In genomic region chr2:134919360-134920210, GRCh38 we compare ENCODE assay signal across 2 cellular contexts.
TF ChIP-seq lines count a peak whose summit lies in the region.

No MANE protein-coding gene starts in this region.

TF ChIP-seq in HCT116, 20 proteins besides CTCF, POLR2A, EP300 and RAD21 (continued from another document):
- TF ChIP-seq ZNF274 (IDR thresholded peaks at IDR 0.05; ENCODE audit: low read depth, low read length), result no peak
- TF ChIP-seq EGR1 (IDR thresholded peaks at IDR 0.05; ENCODE audit: low read depth), result no peak
- no peak for TF ChIP-seq SRF (IDR thresholded peaks at IDR 0.05; ENCODE audit: low read depth)

TF ChIP-seq in PFSK-1, 5 proteins besides CTCF, POLR2A, EP300 and RAD21 (continued from another document):
- TF ChIP-seq, protein P1, sequence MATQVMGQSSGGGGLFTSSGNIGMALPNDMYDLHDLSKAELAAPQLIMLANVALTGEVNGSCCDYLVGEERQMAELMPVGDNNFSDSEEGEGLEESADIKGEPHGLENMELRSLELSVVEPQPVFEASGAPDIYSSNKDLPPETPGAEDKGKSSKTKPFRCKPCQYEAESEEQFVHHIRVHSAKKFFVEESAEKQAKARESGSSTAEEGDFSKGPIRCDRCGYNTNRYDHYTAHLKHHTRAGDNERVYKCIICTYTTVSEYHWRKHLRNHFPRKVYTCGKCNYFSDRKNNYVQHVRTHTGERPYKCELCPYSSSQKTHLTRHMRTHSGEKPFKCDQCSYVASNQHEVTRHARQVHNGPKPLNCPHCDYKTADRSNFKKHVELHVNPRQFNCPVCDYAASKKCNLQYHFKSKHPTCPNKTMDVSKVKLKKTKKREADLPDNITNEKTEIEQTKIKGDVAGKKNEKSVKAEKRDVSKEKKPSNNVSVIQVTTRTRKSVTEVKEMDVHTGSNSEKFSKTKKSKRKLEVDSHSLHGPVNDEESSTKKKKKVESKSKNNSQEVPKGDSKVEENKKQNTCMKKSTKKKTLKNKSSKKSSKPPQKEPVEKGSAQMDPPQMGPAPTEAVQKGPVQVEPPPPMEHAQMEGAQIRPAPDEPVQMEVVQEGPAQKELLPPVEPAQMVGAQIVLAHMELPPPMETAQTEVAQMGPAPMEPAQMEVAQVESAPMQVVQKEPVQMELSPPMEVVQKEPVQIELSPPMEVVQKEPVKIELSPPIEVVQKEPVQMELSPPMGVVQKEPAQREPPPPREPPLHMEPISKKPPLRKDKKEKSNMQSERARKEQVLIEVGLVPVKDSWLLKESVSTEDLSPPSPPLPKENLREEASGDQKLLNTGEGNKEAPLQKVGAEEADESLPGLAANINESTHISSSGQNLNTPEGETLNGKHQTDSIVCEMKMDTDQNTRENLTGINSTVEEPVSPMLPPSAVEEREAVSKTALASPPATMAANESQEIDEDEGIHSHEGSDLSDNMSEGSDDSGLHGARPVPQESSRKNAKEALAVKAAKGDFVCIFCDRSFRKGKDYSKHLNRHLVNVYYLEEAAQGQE (IDR thresholded peaks at IDR 0.05; ENCODE audit: insufficient read depth in 1 of 2, low read depth in 2 of 2, low read length in 2 of 2), result no peak
